ENCODE assay signal across 9 cellular contexts in the genomic region with DNA sequence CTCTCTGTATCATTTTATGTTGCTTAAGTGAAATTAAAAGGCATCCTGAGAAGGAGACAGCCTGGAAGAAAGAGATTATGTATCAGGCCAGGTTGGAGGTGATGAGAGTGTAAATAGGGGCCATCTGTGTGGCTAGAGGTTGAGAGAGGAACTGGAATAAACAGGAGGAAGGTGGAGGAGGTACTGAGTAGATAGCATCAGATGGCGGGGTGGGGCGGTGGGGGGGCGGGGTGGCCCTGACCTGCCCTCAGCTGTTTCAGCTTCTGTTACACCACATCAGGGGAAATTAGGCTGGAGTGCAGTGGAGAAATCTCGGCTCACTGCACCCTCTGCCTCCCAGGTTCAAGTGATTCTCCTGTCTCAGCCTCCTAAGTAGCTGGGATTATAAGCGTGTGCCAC. TPM values are rescaled to one million over a fixed set of nuclear protein-coding genes. Genes with fewer than 3 reads are reported as not detected.
"Had no signal": no experiment of that assay in that cellular context is flagged by ENCODE, and none has a peak within 500 bp of the region (broad histone marks: within the 10 kb centered on the region; RNA-seq: fewer than 3 reads in every experiment).

No MANE protein-coding gene starts in this region.

- H3K9me3 Mint-ChIP-seq: stimulated activated effector memory CD8-positive, alpha-beta T cell treated with anti-CD3 and anti-CD28 coated beads, Interleukin-12 subunit alpha, Interleukin-12 subunit beta, amount 100 ng/mL, for 72 hours had no signal

- H3K4me3 Mint-ChIP-seq: activated CD4-positive, alpha-beta memory T cell treated with anti-CD3 and anti-CD28 coated beads for 36 hours; naive thymus-derived CD4-positive, alpha-beta T cell; stimulated activated effector memory CD8-positive, alpha-beta T cell treated with anti-CD3 and anti-CD28 coated beads, Interleukin-12 subunit alpha, Interleukin-12 subunit beta, amount 100 ng/mL, for 72 hours had no signal

- H3K36me3 Mint-ChIP-seq: activated CD4-positive, alpha-beta memory T cell treated with anti-CD3 and anti-CD28 coated beads for 36 hours; stimulated activated effector memory CD8-positive, alpha-beta T cell treated with anti-CD3 and anti-CD28 coated beads, Interleukin-12 subunit alpha, Interleukin-12 subunit beta, amount 100 ng/mL, for 72 hours had no signal

- H3K27ac Mint-ChIP-seq: activated CD4-positive, alpha-beta memory T cell treated with anti-CD3 and anti-CD28 coated beads for 36 hours; naive thymus-derived CD4-positive, alpha-beta T cell; stimulated activated effector memory CD8-positive, alpha-beta T cell treated with anti-CD3 and anti-CD28 coated beads, Interleukin-12 subunit alpha, Interleukin-12 subunit beta, amount 100 ng/mL, for 72 hours had no signal

- ATAC-seq: left cardiac atrium; naive thymus-derived CD4-positive, alpha-beta T cell; right cardiac atrium; stimulated activated effector memory CD8-positive, alpha-beta T cell treated with anti-CD3 and anti-CD28 coated beads, Interleukin-12 subunit alpha, Interleukin-12 subunit beta, amount 100 ng/mL, for 72 hours had no signal

- H3K4me1 Mint-ChIP-seq: stimulated activated effector memory CD8-positive, alpha-beta T cell treated with anti-CD3 and anti-CD28 coated beads, Interleukin-12 subunit alpha, Interleukin-12 subunit beta, amount 100 ng/mL, for 72 hours had no signal

- H3K27ac ChIP-seq: esophagus muscularis mucosa, transverse colon had no signal

- H3K4me1 ChIP-seq: esophagus muscularis mucosa, transverse colon had no signal

- H3K4me3 ChIP-seq: esophagus muscularis mucosa, transverse colon had no signal

- DNase-seq: activated CD4-positive, alpha-beta memory T cell treated with anti-CD3 and anti-CD28 coated beads for 36 hours; activated naive CD4-positive, alpha-beta T cell; left cardiac atrium; naive thymus-derived CD4-positive, alpha-beta T cell; right cardiac atrium; small intestine; transverse colon had no signal

- H3K9me3 ChIP-seq: esophagus muscularis mucosa, transverse colon had no signal

- H3K36me3 ChIP-seq: esophagus muscularis mucosa, transverse colon had no signal

RNA-seq across cellular contexts. Expression of a gene that starts 6.9 kb away (rescaled TPM):
- polyA plus RNA-seq: naive thymus-derived CD4-positive, alpha-beta T cell; right cardiac atrium; small intestine had no signal

RNA-seq across cellular contexts. Expression of a gene that starts 48.0 kb away (rescaled TPM):
- polyA plus RNA-seq: naive thymus-derived CD4-positive, alpha-beta T cell had no signal

RNA-seq across cellular contexts. Expression of a gene that starts 55.7 kb away (rescaled TPM):
- polyA plus RNA-seq: naive thymus-derived CD4-positive, alpha-beta T cell had no signal
